21 cellular contexts compared by ENCODE assay signal in the genomic region with DNA sequence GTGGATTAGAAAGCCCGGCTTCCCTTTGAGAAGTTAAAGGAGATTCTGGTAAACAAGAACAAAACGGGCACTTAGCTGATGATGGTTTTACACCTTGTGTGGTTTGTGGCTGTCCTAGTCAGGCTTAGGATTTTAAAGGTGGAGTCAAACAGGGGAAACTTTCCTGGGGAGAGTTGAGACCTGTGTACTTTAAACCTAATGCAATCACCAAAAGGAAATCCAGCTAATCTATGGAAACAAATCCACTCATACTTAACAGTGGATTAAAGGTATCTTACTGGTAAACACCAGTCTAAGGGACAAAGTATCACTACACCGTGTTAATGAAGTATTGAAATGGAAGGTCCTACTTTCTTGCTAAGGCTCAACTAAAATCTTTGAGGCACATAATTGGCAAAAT.
DNase-seq lines count a peak whose midpoint lies in the region; ATAC-seq, FAIRE-seq and TF ChIP-seq lines count a peak whose summit lies in the region.
"Had no signal": no experiment of that assay in that cellular context is flagged by ENCODE, and none has a peak within 500 bp of the region (broad histone marks: within the 10 kb centered on the region; RNA-seq: fewer than 3 reads in every experiment).

No MANE protein-coding gene starts in this region.

- peaks cover 7% of the 10 kb centered on the region for H3K4me1 ChIP-seq in colonic mucosa
- no peaks in the 10 kb centered on the region for H3K4me1 ChIP-seq in mesendoderm (ENCODE audit: control insufficient read depth, low read depth, low read length)
- H3K4me1 ChIP-seq in stomach = peaks cover 32 to 84% (median 48%) of the 10 kb centered on the region in 4 donors

- no peak overlapping the region for H3K56ac ChIP-seq in mesendoderm (ENCODE audit: low read length)

- H3K27ac ChIP-seq in colonic mucosa (peak overlapping the region; percentile 67), mesendoderm (ENCODE audit: low read depth, low read length) (no peak overlapping the region), stomach (peak overlapping the region in 4 of 5 donors; percentile 58 to 81 (median 74))

- no CpG with 5 or more reads among the region's 3 CpGs for WGBS in mesendoderm (ENCODE audit: extremely low coverage, insufficient coverage, low lambda C conversion rate)
- 36 to 65% (median 52%) methylated on average over 3 of the region's 3 CpGs for WGBS in stomach, 5 donors

- H3K4ac ChIP-seq in mesendoderm (ENCODE audit: low read depth, low read length) = peak overlapping the region; percentile 55

- H3K36me3 ChIP-seq in colonic mucosa (no peaks in the 10 kb centered on the region), mesendoderm (ENCODE audit: control insufficient read depth, insufficient read depth, low read length) (no peaks in the 10 kb centered on the region), stomach (no peaks in the 10 kb centered on the region)

- ATAC-seq in GM21737 (IDR thresholded peaks at IDR 0.05; ENCODE audit: unreplicated experiment) = no peak
- ATAC-seq: GM23338, Panc1, SK-N-SH treated with all-trans-retinoic acid at 6 μM for 48 hours had no signal

- DNase-seq in GM12891 (ENCODE audit: insufficient read length, low spot score) = no peak
- no peak for DNase-seq in colonic mucosa
- DNase-seq in mesendoderm = no peak
- no peak for DNase-seq in stomach
- DNase-seq in activated CD4-positive, alpha-beta T cell treated with anti-CD3 and anti-CD28 coated beads, Interleukin-2, amount 50 U/mL, for 48 hours = no peak
- no peak for DNase-seq in iPS-NIHi11 (ENCODE audit: low spot score)
- DNase-seq: DMS79, HCEC 1CT, KBM-7, MM.1S, NCI-H1092, NCI-H146, NCI-H2029 treated with DMSO at 0.1 percent for 48 hours, NCI-H226, NCI-H510A treated with DMSO at 0.1 percent for 48 hours, NCI-H748 treated with DMSO at 0.1 percent for 48 hours had no signal

- H3K4me3 ChIP-seq in colonic mucosa = no peak overlapping the region
- no peak overlapping the region for H3K4me3 ChIP-seq in mesendoderm (ENCODE audit: low read length)
- no peak overlapping the region for H3K4me3 ChIP-seq in stomach
- H3K4me3 ChIP-seq: GM23338 had no signal

- no peak overlapping the region for H2AK5ac ChIP-seq in mesendoderm (ENCODE audit: low read length)

- FAIRE-seq in GM12891 (lab: Jason Lieb, UNC) = peak; percentile 80
- FAIRE-seq: D721Med had no signal

- no peak overlapping the region for H3K23ac ChIP-seq in mesendoderm (ENCODE audit: low read length)

- H3K9me3 ChIP-seq in colonic mucosa (no peaks in the 10 kb centered on the region), stomach (no peaks in the 10 kb centered on the region)

- no peaks in the 10 kb centered on the region for H3K79me1 ChIP-seq in mesendoderm (ENCODE audit: low read length)

- H4K5ac ChIP-seq in mesendoderm (ENCODE audit: low read length) = no peak overlapping the region

- TF ChIP-seq EP300 in stomach (IDR thresholded peaks at IDR 0.05) = no peak

- no peak overlapping the region for H3K4me2 ChIP-seq in mesendoderm (ENCODE audit: low read length)
- H3K4me2 ChIP-seq: GM23338 had no signal

- H3K9ac ChIP-seq in colonic mucosa (ENCODE audit: low read depth in 2 of 2, low read length in 2 of 2) (no peak overlapping the region), mesendoderm (ENCODE audit: low read length) (no peak overlapping the region)

- no peak overlapping the region for H4K8ac ChIP-seq in mesendoderm (ENCODE audit: low read depth, low read length)

- no peak overlapping the region for H3K18ac ChIP-seq in mesendoderm (ENCODE audit: low read length)

- H2BK5ac ChIP-seq in mesendoderm (ENCODE audit: low read length) = no peak overlapping the region

- no peaks in the 10 kb centered on the region for H3K79me2 ChIP-seq in mesendoderm (ENCODE audit: control insufficient read depth, insufficient read depth, low read length)

- H2BK120ac ChIP-seq in mesendoderm (ENCODE audit: low read depth, low read length) = no peak overlapping the region

- H2BK15ac ChIP-seq in mesendoderm (replicated peaks; ENCODE audit: low read depth) = no peak overlapping the region

- intact Hi-C loops in colonic mucosa (cut with DNase I) (no loop called here), stomach (cut with DNase I; ENCODE audit: low total_unique reads) (no loop called here)

- H3K27me3 ChIP-seq in colonic mucosa (no peaks in the 10 kb centered on the region), mesendoderm (ENCODE audit: insufficient read depth, low read length, poor library complexity) (no peaks in the 10 kb centered on the region), stomach (no peaks in the 10 kb centered on the region)

- TF ChIP-seq CTCF in colonic mucosa (IDR thresholded peaks at IDR 0.05) (no peak), stomach (IDR thresholded peaks at IDR 0.05) (no peak)

- TF ChIP-seq POLR2A in GM12891 (IDR thresholded peaks at IDR 0.05; ENCODE audit: low read depth, low read length) (no peak), stomach (IDR thresholded peaks at IDR 0.05) (no peak)

TF ChIP-seq in GM12891, 5 proteins besides CTCF, POLR2A, EP300 and RAD21:
- no peak for TF ChIP-seq POU2F2 (IDR thresholded peaks at IDR 0.05; ENCODE audit: low read depth, low read length)
- no peak for TF ChIP-seq PAX5 (IDR thresholded peaks at IDR 0.05; ENCODE audit: insufficient read depth, low read length, severe bottlenecking)
